Comparison of ENCODE assay signal across 8 cellular contexts in the genomic region with DNA sequence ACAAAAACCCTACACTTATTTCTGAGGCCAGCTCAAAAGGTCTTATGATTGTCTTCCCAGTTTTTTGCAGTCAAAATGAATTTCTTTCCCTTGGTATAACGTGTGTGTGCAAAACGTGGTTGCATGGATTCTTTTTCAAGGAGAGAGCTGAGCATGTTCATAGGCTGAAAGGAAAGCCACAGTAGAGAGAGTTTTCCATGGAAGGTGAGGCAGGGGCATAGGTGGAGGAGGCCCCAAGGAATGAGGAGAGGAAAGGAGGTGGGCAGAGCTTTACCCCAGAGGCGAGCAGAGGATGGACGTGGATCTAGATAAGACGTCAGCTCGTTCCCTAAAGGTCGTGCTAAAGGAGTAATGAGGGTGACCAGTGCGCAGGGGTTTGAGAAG. TPM values are rescaled to one million over a fixed set of nuclear protein-coding genes. Genes with fewer than 3 reads are reported as not detected.
DNase-seq lines count a peak whose midpoint lies in the region; ATAC-seq and TF ChIP-seq lines count a peak whose summit lies in the region.

No MANE protein-coding gene starts in this region.

- ATAC-seq in foreskin keratinocyte (no peak), GM19328 (IDR thresholded peaks at IDR 0.05; ENCODE audit: unreplicated experiment) (no peak), HG03460 (IDR thresholded peaks at IDR 0.05; ENCODE audit: unreplicated experiment) (no peak)
- no peak for ATAC-seq in stimulated activated effector memory CD8-positive, alpha-beta T cell treated with anti-CD3 and anti-CD28 coated beads, Interleukin-12 subunit alpha, Interleukin-12 subunit beta, amount 100 ng/mL, for 72 hours

- WGBS in GM23248 (ENCODE audit: low coverage in 1 of 2, low lambda C conversion rate in 2 of 2, missing lambda C conversion rate in 2 of 2), 2 experiments = 4 to 10% methylated on average over 8 of the region's 8 CpGs

- peaks cover 29% of the 10 kb centered on the region for H3K4me1 ChIP-seq in GM23248 (ENCODE audit: insufficient read depth)
- peaks cover 3% of the 10 kb centered on the region for H3K4me1 ChIP-seq in foreskin keratinocyte

- H3K4me3 ChIP-seq in GM23248 (peak overlapping the region; percentile 99), SK-N-MC (peak overlapping the region; percentile 88)

- H3K27ac ChIP-seq in GM23248 = peak overlapping the region; percentile 84
- peak overlapping the region; percentile 93 for H3K27ac ChIP-seq in SK-N-MC
- H3K27ac ChIP-seq in foreskin keratinocyte = peak overlapping the region; percentile 81

- DNase-seq in GM23248 (no peak), SK-N-MC (ENCODE audit: low read depth, low spot score) (no peak), foreskin keratinocyte (no peak), superior temporal gyrus (ENCODE audit: extremely low spot score) (no peak), head of caudate nucleus (no peak)
- DNase-seq in stimulated activated effector memory CD8-positive, alpha-beta T cell treated with anti-CD3 and anti-CD28 coated beads, Interleukin-12 subunit alpha, Interleukin-12 subunit beta, amount 100 ng/mL, for 72 hours (ENCODE audit: low spot score in 2 of 2) = no peak

- H3K4me2 ChIP-seq in GM23248 (ENCODE audit: unreplicated experiment) = peak overlapping the region; percentile 81

- no peaks in the 10 kb centered on the region for H3K27me3 ChIP-seq in GM23248 (replicated peaks; ENCODE audit: insufficient read depth)
- no peaks in the 10 kb centered on the region for H3K27me3 ChIP-seq in foreskin keratinocyte

- H3K9me3 ChIP-seq in GM23248 (ENCODE audit: low read depth) = no peaks in the 10 kb centered on the region
- H3K9me3 ChIP-seq in SK-N-MC (ENCODE audit: low read depth, low read length) = no peaks in the 10 kb centered on the region

- H3K79me2 ChIP-seq in GM23248 (ENCODE audit: insufficient read depth) = peaks cover 44% of the 10 kb centered on the region

- intact Hi-C loops in head of caudate nucleus (cut with DNase I) = loop anchor here (2.0 kb wide), 1 partner anchor 57 kb away; a partner anchor contains a TSS

- peaks cover 52% of the 10 kb centered on the region for H3K36me3 Mint-ChIP-seq in stimulated activated effector memory CD8-positive, alpha-beta T cell treated with anti-CD3 and anti-CD28 coated beads, Interleukin-12 subunit alpha, Interleukin-12 subunit beta, amount 100 ng/mL, for 72 hours

- no peak for TF ChIP-seq CTCF in foreskin keratinocyte (conservative IDR thresholded peaks at IDR 0.05)

- H3K9me3 Mint-ChIP-seq in stimulated activated effector memory CD8-positive, alpha-beta T cell treated with anti-CD3 and anti-CD28 coated beads, Interleukin-12 subunit alpha, Interleukin-12 subunit beta, amount 100 ng/mL, for 72 hours = no peaks in the 10 kb centered on the region

- in situ Hi-C loops in GM23248 (cut with MboI) = no loop called here

- no peaks in the 10 kb centered on the region for H4K20me1 ChIP-seq in GM23248 (ENCODE audit: insufficient read depth)

- peaks cover 32% of the 10 kb centered on the region for H3K36me3 ChIP-seq in GM23248 (ENCODE audit: low read depth)
- peaks cover 41% of the 10 kb centered on the region for H3K36me3 ChIP-seq in SK-N-MC (ENCODE audit: insufficient read depth, low read length)

- peak overlapping the region; percentile 81 for H2AFZ ChIP-seq in GM23248

- peak overlapping the region; percentile 79 for H3K9ac ChIP-seq in GM23248
- H3K9ac ChIP-seq in SK-N-MC (ENCODE audit: insufficient read length) = peak overlapping the region; percentile 92

- H3K27ac Mint-ChIP-seq in stimulated activated effector memory CD8-positive, alpha-beta T cell treated with anti-CD3 and anti-CD28 coated beads, Interleukin-12 subunit alpha, Interleukin-12 subunit beta, amount 100 ng/mL, for 72 hours = peak overlapping the region; percentile 98

- peak overlapping the region; percentile 90 for H3K4me3 Mint-ChIP-seq in stimulated activated effector memory CD8-positive, alpha-beta T cell treated with anti-CD3 and anti-CD28 coated beads, Interleukin-12 subunit alpha, Interleukin-12 subunit beta, amount 100 ng/mL, for 72 hours

- no peaks in the 10 kb centered on the region for H3K9me2 ChIP-seq in GM23248 (ENCODE audit: insufficient read depth)

- peaks cover 59% of the 10 kb centered on the region for H3K4me1 Mint-ChIP-seq in stimulated activated effector memory CD8-positive, alpha-beta T cell treated with anti-CD3 and anti-CD28 coated beads, Interleukin-12 subunit alpha, Interleukin-12 subunit beta, amount 100 ng/mL, for 72 hours

- H3F3A ChIP-seq in GM23248 (ENCODE audit: insufficient read depth) = peaks cover 37% of the 10 kb centered on the region

RNA-seq across cellular contexts. Expression of a gene that starts 22.8 kb away (rescaled TPM):
- total RNA-seq in GM23248 (2014; rRNA removed; shearing (Covaris generic)) = 23.9 and 25.8 TPM in 2 replicates
- polyA plus RNA-seq in GM23248 (2016; fragmentation: Nextera tagmentation; extraction: Ambion mirVana) (19.5 and 19.6 TPM in 2 replicates), foreskin keratinocyte (0.10 and 0.11 TPM in 2 replicates)
- 0.24 and 0.25 TPM in 2 replicates for total RNA-seq in foreskin keratinocyte

RNA-seq across cellular contexts. Expression of a gene that starts 53.8 kb away (rescaled TPM):
- 0.13 and 0.22 TPM in 2 replicates for total RNA-seq in GM23248 (2014; rRNA removed; shearing (Covaris generic))
- polyA plus RNA-seq in GM23248 (2016; fragmentation: Nextera tagmentation; extraction: Ambion mirVana) (0.15 and 0.54 TPM in 2 replicates), foreskin keratinocyte (0.10 and 0.11 TPM in 2 replicates)
- not detected in 2 replicates for total RNA-seq in foreskin keratinocyte

RNA-seq across cellular contexts. Expression of a gene that starts 57.3 kb away (rescaled TPM):
- 586 and 786 TPM in 2 replicates for total RNA-seq in GM23248 (2014; rRNA removed; shearing (Covaris generic))
- polyA plus RNA-seq in GM23248 (2016; fragmentation: Nextera tagmentation; extraction: Ambion mirVana) (1,286 and 1,305 TPM in 2 replicates), foreskin keratinocyte (904 and 979 TPM in 2 replicates)
- 901 and 1,008 TPM in 2 replicates for total RNA-seq in foreskin keratinocyte

Comparison
In these comparisons a context has a peak if more than half of its experiments do, and no peak if none do; other contexts are left out.
1. RNA of a gene that starts 22.8 kb away (total RNA-seq): 23.9 to 25.8 TPM in GM23248; 0.24 to 0.25 TPM in foreskin keratinocyte; every median in the first group is over 10 times any median in the second.
2. Peak in every context shown above with its lines, with median percentiles within 50 percentile points of each other: H3K27ac ChIP-seq.